Comparison of ENCODE assay signal across 2 cellular contexts in the genomic region with DNA sequence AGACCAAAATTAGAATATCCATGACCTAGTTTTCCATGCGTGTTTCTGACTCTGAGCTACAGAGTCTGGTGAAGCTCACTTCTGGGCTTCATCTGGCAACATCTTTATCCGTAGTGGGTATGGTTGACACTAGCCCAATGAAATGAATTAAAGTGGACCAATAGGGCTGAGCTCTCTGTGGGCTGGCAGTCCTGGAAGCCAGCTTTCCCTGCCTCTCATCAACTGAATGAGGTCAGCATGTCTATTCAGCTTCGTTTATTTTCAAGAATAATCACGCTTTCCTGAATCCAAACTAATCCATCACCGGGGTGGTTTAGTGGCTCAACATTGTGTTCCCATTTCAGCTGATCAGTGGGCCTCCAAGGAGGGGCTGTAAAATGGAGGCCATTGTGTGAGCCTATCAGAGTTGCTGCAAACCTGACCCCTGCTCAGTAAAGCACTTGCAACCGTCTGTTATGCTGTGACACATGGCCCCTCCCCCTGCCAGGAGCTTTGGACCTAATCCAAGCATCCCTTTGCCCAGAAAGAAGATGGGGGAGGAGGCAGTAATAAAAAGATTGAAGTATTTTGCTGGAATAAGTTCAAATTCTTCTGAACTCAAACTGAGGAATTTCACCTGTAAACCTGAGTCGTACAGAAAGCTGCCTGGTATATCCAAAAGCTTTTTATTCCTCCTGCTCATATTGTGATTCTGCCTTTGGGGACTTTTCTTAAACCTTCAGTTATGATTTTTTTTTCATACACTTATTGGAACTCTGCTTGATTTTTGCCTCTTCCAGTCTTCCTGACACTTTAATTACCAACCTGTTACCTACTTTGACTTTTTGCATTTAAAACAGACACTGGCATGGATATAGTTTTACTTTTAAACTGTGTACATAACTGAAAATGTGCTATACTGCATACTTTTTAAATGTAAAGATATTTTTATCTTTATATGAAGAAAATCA.
TF ChIP-seq lines count a peak whose summit lies in the region.

No MANE protein-coding gene starts in this region.

TF ChIP-seq in GM23338, 12 proteins besides CTCF, POLR2A, EP300 and RAD21:
- TF ChIP-seq STAT1 (IDR thresholded peaks at IDR 0.05; ENCODE audit: unreplicated experiment), result no peak
- TF ChIP-seq NANOG (IDR thresholded peaks at IDR 0.05; ENCODE audit: borderline replicate concordance), result no peak
- no peak for TF ChIP-seq ZNF114 (CRISPR knock-in tag; IDR thresholded peaks at IDR 0.05)
- no peak for TF ChIP-seq JUNB (IDR thresholded peaks at IDR 0.05; ENCODE audit: unreplicated experiment)
- TF ChIP-seq EZH2phosphoT487 (IDR thresholded peaks at IDR 0.05; ENCODE audit: unreplicated experiment), result no peak
- TF ChIP-seq ZNF331 (CRISPR knock-in tag; IDR thresholded peaks at IDR 0.05; ENCODE audit: low read depth), result no peak
- TF ChIP-seq, protein P1, sequence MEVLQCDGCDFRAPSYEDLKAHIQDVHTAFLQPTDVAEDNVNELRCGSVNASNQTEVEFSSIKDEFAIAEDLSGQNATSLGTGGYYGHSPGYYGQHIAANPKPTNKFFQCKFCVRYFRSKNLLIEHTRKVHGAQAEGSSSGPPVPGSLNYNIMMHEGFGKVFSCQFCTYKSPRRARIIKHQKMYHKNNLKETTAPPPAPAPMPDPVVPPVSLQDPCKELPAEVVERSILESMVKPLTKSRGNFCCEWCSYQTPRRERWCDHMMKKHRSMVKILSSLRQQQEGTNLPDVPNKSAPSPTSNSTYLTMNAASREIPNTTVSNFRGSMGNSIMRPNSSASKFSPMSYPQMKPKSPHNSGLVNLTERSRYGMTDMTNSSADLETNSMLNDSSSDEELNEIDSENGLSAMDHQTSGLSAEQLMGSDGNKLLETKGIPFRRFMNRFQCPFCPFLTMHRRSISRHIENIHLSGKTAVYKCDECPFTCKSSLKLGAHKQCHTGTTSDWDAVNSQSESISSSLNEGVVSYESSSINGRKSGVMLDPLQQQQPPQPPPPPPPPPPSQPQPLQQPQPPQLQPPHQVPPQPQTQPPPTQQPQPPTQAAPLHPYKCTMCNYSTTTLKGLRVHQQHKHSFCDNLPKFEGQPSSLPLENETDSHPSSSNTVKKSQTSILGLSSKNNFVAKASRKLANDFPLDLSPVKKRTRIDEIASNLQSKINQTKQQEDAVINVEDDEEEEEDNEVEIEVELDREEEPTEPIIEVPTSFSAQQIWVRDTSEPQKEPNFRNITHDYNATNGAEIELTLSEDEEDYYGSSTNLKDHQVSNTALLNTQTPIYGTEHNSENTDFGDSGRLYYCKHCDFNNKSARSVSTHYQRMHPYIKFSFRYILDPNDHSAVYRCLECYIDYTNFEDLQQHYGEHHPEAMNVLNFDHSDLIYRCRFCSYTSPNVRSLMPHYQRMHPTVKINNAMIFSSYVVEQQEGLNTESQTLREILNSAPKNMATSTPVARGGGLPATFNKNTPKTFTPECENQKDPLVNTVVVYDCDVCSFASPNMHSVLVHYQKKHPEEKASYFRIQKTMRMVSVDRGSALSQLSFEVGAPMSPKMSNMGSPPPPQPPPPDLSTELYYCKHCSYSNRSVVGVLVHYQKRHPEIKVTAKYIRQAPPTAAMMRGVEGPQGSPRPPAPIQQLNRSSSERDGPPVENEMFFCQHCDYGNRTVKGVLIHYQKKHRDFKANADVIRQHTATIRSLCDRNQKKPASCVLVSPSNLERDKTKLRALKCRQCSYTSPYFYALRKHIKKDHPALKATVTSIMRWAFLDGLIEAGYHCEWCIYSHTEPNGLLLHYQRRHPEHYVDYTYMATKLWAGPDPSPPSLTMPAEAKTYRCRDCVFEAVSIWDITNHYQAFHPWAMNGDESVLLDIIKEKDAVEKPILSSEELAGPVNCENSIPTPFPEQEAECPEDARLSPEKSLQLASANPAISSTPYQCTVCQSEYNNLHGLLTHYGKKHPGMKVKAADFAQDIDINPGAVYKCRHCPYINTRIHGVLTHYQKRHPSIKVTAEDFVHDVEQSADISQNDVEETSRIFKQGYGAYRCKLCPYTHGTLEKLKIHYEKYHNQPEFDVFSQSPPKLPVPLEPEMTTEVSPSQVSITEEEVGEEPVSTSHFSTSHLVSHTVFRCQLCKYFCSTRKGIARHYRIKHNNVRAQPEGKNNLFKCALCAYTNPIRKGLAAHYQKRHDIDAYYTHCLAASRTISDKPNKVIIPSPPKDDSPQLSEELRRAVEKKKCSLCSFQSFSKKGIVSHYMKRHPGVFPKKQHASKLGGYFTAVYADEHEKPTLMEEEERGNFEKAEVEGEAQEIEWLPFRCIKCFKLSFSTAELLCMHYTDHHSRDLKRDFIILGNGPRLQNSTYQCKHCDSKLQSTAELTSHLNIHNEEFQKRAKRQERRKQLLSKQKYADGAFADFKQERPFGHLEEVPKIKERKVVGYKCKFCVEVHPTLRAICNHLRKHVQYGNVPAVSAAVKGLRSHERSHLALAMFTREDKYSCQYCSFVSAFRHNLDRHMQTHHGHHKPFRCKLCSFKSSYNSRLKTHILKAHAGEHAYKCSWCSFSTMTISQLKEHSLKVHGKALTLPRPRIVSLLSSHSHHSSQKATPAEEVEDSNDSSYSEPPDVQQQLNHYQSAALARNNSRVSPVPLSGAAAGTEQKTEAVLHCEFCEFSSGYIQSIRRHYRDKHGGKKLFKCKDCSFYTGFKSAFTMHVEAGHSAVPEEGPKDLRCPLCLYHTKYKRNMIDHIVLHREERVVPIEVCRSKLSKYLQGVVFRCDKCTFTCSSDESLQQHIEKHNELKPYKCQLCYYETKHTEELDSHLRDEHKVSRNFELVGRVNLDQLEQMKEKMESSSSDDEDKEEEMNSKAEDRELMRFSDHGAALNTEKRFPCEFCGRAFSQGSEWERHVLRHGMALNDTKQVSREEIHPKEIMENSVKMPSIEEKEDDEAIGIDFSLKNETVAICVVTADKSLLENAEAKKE (CRISPR knock-in tag; IDR thresholded peaks at IDR 0.05), result no peak
- TF ChIP-seq, protein P2, sequence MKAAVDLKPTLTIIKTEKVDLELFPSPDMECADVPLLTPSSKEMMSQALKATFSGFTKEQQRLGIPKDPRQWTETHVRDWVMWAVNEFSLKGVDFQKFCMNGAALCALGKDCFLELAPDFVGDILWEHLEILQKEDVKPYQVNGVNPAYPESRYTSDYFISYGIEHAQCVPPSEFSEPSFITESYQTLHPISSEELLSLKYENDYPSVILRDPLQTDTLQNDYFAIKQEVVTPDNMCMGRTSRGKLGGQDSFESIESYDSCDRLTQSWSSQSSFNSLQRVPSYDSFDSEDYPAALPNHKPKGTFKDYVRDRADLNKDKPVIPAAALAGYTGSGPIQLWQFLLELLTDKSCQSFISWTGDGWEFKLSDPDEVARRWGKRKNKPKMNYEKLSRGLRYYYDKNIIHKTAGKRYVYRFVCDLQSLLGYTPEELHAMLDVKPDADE (IDR thresholded peaks at IDR 0.05), result no peak

TF ChIP-seq in endothelial cell of umbilical vein, 7 proteins besides CTCF, POLR2A, EP300 and RAD21:
- no peak for TF ChIP-seq GATA2 (IDR thresholded peaks at IDR 0.05; ENCODE audit: insufficient read depth, insufficient read length, low read depth, low read length)
- TF ChIP-seq, protein P3, sequence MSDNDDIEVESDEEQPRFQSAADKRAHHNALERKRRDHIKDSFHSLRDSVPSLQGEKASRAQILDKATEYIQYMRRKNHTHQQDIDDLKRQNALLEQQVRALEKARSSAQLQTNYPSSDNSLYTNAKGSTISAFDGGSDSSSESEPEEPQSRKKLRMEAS (IDR thresholded peaks at IDR 0.05; ENCODE audit: insufficient read depth, insufficient read length), result no peak
- TF ChIP-seq JUN (IDR thresholded peaks at IDR 0.05; ENCODE audit: borderline replicate concordance, insufficient read depth, insufficient read length, low read depth), result no peak
- no peak for TF ChIP-seq POLR2AphosphoS5 (IDR thresholded peaks at IDR 0.05; ENCODE audit: insufficient read depth, low read depth, low read length)
- no peak for TF ChIP-seq EZH2 (IDR thresholded peaks at IDR 0.05; ENCODE audit: borderline replicate concordance, low read depth, low read length, severe bottlenecking)
- no peak for TF ChIP-seq FOS (IDR thresholded peaks at IDR 0.05; ENCODE audit: borderline replicate concordance, insufficient read depth, low read length)
- no peak for TF ChIP-seq MYC (IDR thresholded peaks at IDR 0.05; ENCODE audit: low read depth, low read length)
